7 cellular contexts compared by ENCODE assay signal in the genomic region with DNA sequence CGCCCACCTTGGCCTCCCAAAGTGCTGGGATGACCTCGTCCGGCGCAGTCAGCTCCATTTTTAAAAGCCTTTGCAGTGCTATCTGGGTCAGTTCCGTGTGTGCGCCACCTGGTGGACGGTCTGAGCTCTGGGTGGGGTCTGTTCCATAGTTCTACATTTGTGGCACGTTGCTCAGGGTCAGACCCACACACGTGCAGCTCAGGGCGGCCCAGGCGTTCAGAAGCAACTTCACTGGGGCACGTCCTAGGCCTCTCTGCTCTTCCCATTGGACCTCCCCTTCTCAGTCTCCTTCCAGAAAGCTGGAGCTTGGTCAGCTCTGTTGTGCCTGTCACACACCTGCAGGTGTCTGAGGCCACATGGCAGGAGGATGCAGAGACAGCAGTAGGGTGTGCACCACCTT.
A peak's percentile ranks its signal among the peaks of the same experiment; 100 is the strongest.
DNase-seq lines count a peak whose midpoint lies in the region; ATAC-seq and TF ChIP-seq lines count a peak whose summit lies in the region.

No MANE protein-coding gene starts in this region.

- CTCF ChIA-PET in naive thymus-derived CD4-positive, alpha-beta T cell (lab: Charles Lee), result interaction anchor here (0.6 to 1.3 kb wide), 3 partner anchors 11 to 138 kb away, joined by 3 read pairs; no protein-coding TSS in a partner anchor

- H3K27ac Mint-ChIP-seq in naive thymus-derived CD4-positive, alpha-beta T cell, result peak overlapping the region in 8 of 9 donors; percentile 3 to 97 (median 76)

- H3K36me3 ChIP-seq in naive thymus-derived CD4-positive, alpha-beta T cell (ENCODE audit: control insufficient read depth in 2 of 3, insufficient read depth in 3 of 3, low read length in 3 of 3), result no peaks in the 10 kb centered on the region

- no peak overlapping the region for H3K4me3 ChIP-seq in WI38 (ENCODE audit: low read depth, low read length)
- H3K4me3 ChIP-seq in naive thymus-derived CD4-positive, alpha-beta T cell (ENCODE audit: low read length), result no peak overlapping the region

- peaks cover 21 to 44% of the 10 kb centered on the region in 2 donors for H3K4me1 ChIP-seq in naive thymus-derived CD4-positive, alpha-beta T cell (ENCODE audit: control insufficient read depth in 2 of 2, insufficient read depth in 2 of 2, low read length in 2 of 2)

- H3K27ac ChIP-seq in naive thymus-derived CD4-positive, alpha-beta T cell (ENCODE audit: low read depth, low read length), result no peak overlapping the region

- H3K9me3 ChIP-seq in naive thymus-derived CD4-positive, alpha-beta T cell (ENCODE audit: control insufficient read depth in 2 of 3, low read length in 3 of 3), result peaks cover 0 to 18% (median 15%) of the 10 kb centered on the region in 3 experiments

- DNase-seq in ELF-1 (ENCODE audit: low read depth, low spot score), result peak; percentile 80
- DNase-seq in HT-29 (ENCODE audit: low spot score), result peak; percentile 79
- DNase-seq in naive thymus-derived CD4-positive, alpha-beta T cell, result no peak
- DNase-seq in NCI-H2227 (lab: John Stamatoyannopoulos, UW; ENCODE audit: unreplicated experiment), result no peak
- DNase-seq in activated gamma-delta T cell treated with Interleukin-2 at 50 U/mL for 16 hours, result no peak

- H3K4me1 Mint-ChIP-seq in naive thymus-derived CD4-positive, alpha-beta T cell, result peaks cover 41 to 85% (median 63%) of the 10 kb centered on the region in 7 donors

- POLR2A ChIA-PET in naive thymus-derived CD4-positive, alpha-beta T cell (lab: Charles Lee), result interaction anchor here (1.7 to 3.8 kb wide), 3 partner anchors 9 to 28 kb away, joined by 6 to 20 read pairs (median 6); no protein-coding TSS in a partner anchor

- H3K27me3 Mint-ChIP-seq in naive thymus-derived CD4-positive, alpha-beta T cell, result no peaks in the 10 kb centered on the region

- H3K27me3 ChIP-seq in naive thymus-derived CD4-positive, alpha-beta T cell (ENCODE audit: control insufficient read depth in 2 of 2, insufficient read depth in 2 of 2, low read length in 2 of 2), result no peaks in the 10 kb centered on the region

- no peak for ATAC-seq in naive thymus-derived CD4-positive, alpha-beta T cell
- ATAC-seq in GM19455 (IDR thresholded peaks at IDR 0.05; ENCODE audit: unreplicated experiment), result no peak

- H3K36me3 Mint-ChIP-seq in naive thymus-derived CD4-positive, alpha-beta T cell, result peaks cover 3 to 46% (median 11%) of the 10 kb centered on the region in 5 donors

- peak overlapping the region in 5 of 10 donors; percentile 17 to 44 (median 36) for H3K4me3 Mint-ChIP-seq in naive thymus-derived CD4-positive, alpha-beta T cell

- TF ChIP-seq CTCF in WI38 (IDR thresholded peaks at IDR 0.05; ENCODE audit: low read depth, low read length), result peak; percentile 31; the same call in 1 of the 2 replicates

- peaks cover 3 to 29% (median 20%) of the 10 kb centered on the region in 11 donors for H3K9me3 Mint-ChIP-seq in naive thymus-derived CD4-positive, alpha-beta T cell

- intact Hi-C loops in naive thymus-derived CD4-positive, alpha-beta T cell (cut with micrococcal nuclease), result loop anchor here (5.0 kb wide), 2 partner anchors 138 to 353 kb away; no protein-coding TSS in a partner anchor

Comparison
In these comparisons a context has a peak if more than half of its experiments do, and no peak if none do; other contexts are left out.
1. DNase-seq: peak in ELF-1 (single experiment) and HT-29 (single experiment); none in naive thymus-derived CD4-positive, alpha-beta T cell (0 of 9), NCI-H2227 (single experiment) and activated gamma-delta T cell treated with Interleukin-2 at 50 U/mL for 16 hours (single experiment).